Comparison of ENCODE assay signal across 27 cellular contexts in genomic region chr10:112624546-112625048, GRCh38.
"Had no signal": no experiment of that assay in that cellular context is flagged by ENCODE, and none has a peak within 500 bp of the region (broad histone marks: within the 10 kb centered on the region; RNA-seq: fewer than 3 reads in every experiment).

No MANE protein-coding gene starts in this region.

- H3K4me3 Mint-ChIP-seq: activated CD4-positive, alpha-beta memory T cell treated with anti-CD3 and anti-CD28 coated beads, Interleukin-2, amount 10 ng/mL, durations not matched to agents 7 days and 5 days; activated CD4-positive, alpha-beta T cell treated with anti-CD3 and anti-CD28 coated beads, Interleukin-2, amount 10 ng/mL, durations not matched to agents 24 days and 14 days; activated CD8-positive, alpha-beta memory T cell treated with anti-CD3 and anti-CD28 coated beads, Interleukin-2, amount 10 ng/mL, durations not matched to agents 7 days and 5 days; endodermal cell; mesothelial cell of epicardium; natural killer cell treated with Interleukin-12 subunit alpha and Interleukin-12 subunit beta and Interleukin-15 and Interleukin-18, amount 100 ng/mL, for 72 hours; stimulated activated memory B cell treated with anti-CD40 and anti-IgM and Interleukin-4, amounts not matched to agents 10 μg/mL and 1 μg/mL and 100 μg/mL, for 72 hours; type B pancreatic cell had no signal

- H3K36me3 ChIP-seq: breast epithelium, left ventricle myocardium inferior, prostate gland, right lobe of liver, stomach had no signal

- H3K4me1 ChIP-seq: breast epithelium, prostate gland, right lobe of liver had no signal

- H3K27me3 ChIP-seq: breast epithelium, right lobe of liver, stomach, testis had no signal

- H3K27ac ChIP-seq: coronary artery, epithelial cell of prostate, left ventricle myocardium inferior, right lobe of liver, testis had no signal

- H3K4me1 Mint-ChIP-seq: activated CD4-positive, alpha-beta memory T cell treated with anti-CD3 and anti-CD28 coated beads, Interleukin-2, amount 10 ng/mL, durations not matched to agents 7 days and 5 days; activated CD4-positive, alpha-beta T cell treated with anti-CD3 and anti-CD28 coated beads, Interleukin-2, amount 10 ng/mL, durations not matched to agents 24 days and 14 days; activated CD8-positive, alpha-beta memory T cell treated with anti-CD3 and anti-CD28 coated beads, Interleukin-2, amount 10 ng/mL, durations not matched to agents 7 days and 5 days; endodermal cell; stimulated activated memory B cell treated with anti-CD40 and anti-IgM and Interleukin-4, amounts not matched to agents 10 μg/mL and 1 μg/mL and 100 μg/mL, for 72 hours had no signal

- H3K27ac Mint-ChIP-seq: activated CD4-positive, alpha-beta memory T cell treated with anti-CD3 and anti-CD28 coated beads, Interleukin-2, amount 10 ng/mL, durations not matched to agents 7 days and 5 days; activated CD4-positive, alpha-beta T cell treated with anti-CD3 and anti-CD28 coated beads, Interleukin-2, amount 10 ng/mL, durations not matched to agents 24 days and 14 days; activated CD8-positive, alpha-beta memory T cell treated with anti-CD3 and anti-CD28 coated beads, Interleukin-2, amount 10 ng/mL, durations not matched to agents 7 days and 5 days; activated naive CD4-positive, alpha-beta T cell treated with anti-CD3 and anti-CD28 coated beads, Interleukin-2, amount 50 U/mL, for 72 hours; endodermal cell; mesothelial cell of epicardium; natural killer cell treated with Interleukin-12 subunit alpha and Interleukin-12 subunit beta and Interleukin-15 and Interleukin-18, amount 100 ng/mL, for 72 hours; stimulated activated memory B cell treated with anti-CD40 and anti-IgM and Interleukin-4, amounts not matched to agents 10 μg/mL and 1 μg/mL and 100 μg/mL, for 72 hours; type B pancreatic cell had no signal

- H3K36me3 Mint-ChIP-seq: activated CD8-positive, alpha-beta memory T cell treated with anti-CD3 and anti-CD28 coated beads, Interleukin-2, amount 10 ng/mL, durations not matched to agents 7 days and 5 days; natural killer cell treated with Interleukin-12 subunit alpha and Interleukin-12 subunit beta and Interleukin-15 and Interleukin-18, amount 100 ng/mL, for 72 hours had no signal

- H3K9me3 ChIP-seq: breast epithelium, left ventricle myocardium inferior, prostate gland, right lobe of liver, stomach, testis had no signal

- H3K27me3 Mint-ChIP-seq: activated CD4-positive, alpha-beta memory T cell treated with anti-CD3 and anti-CD28 coated beads, Interleukin-2, amount 10 ng/mL, durations not matched to agents 7 days and 5 days; activated CD4-positive, alpha-beta T cell treated with anti-CD3 and anti-CD28 coated beads, Interleukin-2, amount 10 ng/mL, durations not matched to agents 24 days and 14 days; activated CD8-positive, alpha-beta memory T cell treated with anti-CD3 and anti-CD28 coated beads, Interleukin-2, amount 10 ng/mL, durations not matched to agents 7 days and 5 days; natural killer cell treated with Interleukin-12 subunit alpha and Interleukin-12 subunit beta and Interleukin-15 and Interleukin-18, amount 100 ng/mL, for 72 hours; stimulated activated memory B cell treated with anti-CD40 and anti-IgM and Interleukin-4, amounts not matched to agents 10 μg/mL and 1 μg/mL and 100 μg/mL, for 72 hours; type B pancreatic cell had no signal

- ATAC-seq: activated CD4-positive, CD25-positive, alpha-beta regulatory T cell treated with anti-CD3 and anti-CD28 coated beads, Interleukin-2, amount 50 U/mL, for 24 hours; activated CD8-positive, alpha-beta memory T cell treated with anti-CD3 and anti-CD28 coated beads, Interleukin-2, amount 10 ng/mL, durations not matched to agents 7 days and 5 days; activated naive CD4-positive, alpha-beta T cell treated with anti-CD3 and anti-CD28 coated beads, Interleukin-2, amount 50 U/mL, for 72 hours; natural killer cell treated with Interleukin-12 subunit alpha and Interleukin-12 subunit beta and Interleukin-15 and Interleukin-18, amount 100 ng/mL, for 72 hours; right lobe of liver; SK-N-SH treated with all-trans-retinoic acid at 6 μM for 48 hours; stimulated activated memory B cell treated with anti-CD40 and anti-IgM and Interleukin-4, amounts not matched to agents 10 μg/mL and 1 μg/mL and 100 μg/mL, for 72 hours had no signal

- DNase-seq: activated CD4-positive, alpha-beta memory T cell treated with anti-CD3 and anti-CD28 coated beads, Interleukin-2, amount 10 ng/mL, durations not matched to agents 7 days and 5 days; activated CD4-positive, alpha-beta T cell treated with anti-CD3 and anti-CD28 coated beads, Interleukin-2, amount 10 ng/mL, durations not matched to agents 24 days and 14 days; activated CD8-positive, alpha-beta memory T cell treated with anti-CD3 and anti-CD28 coated beads, Interleukin-2, amount 10 ng/mL, durations not matched to agents 7 days and 5 days; activated gamma-delta T cell; activated T-cell treated with anti-CD3 and anti-CD28 coated beads for 4 hours; cerebellar nuclear complex; endodermal cell; glutamatergic neuron; hippocampal formation; kidney glomerular epithelial cell; left ventricle myocardium inferior; right lobe of liver; small intestine; stimulated activated CD4-positive, alpha-beta T cell treated with anti-CD3 and anti-CD28 coated beads, Interleukin-15, amount 100 ng/mL, for 24 hours; stomach; testis had no signal

- H3K9me3 Mint-ChIP-seq: activated CD4-positive, alpha-beta memory T cell treated with anti-CD3 and anti-CD28 coated beads, Interleukin-2, amount 10 ng/mL, durations not matched to agents 7 days and 5 days; activated CD4-positive, alpha-beta T cell treated with anti-CD3 and anti-CD28 coated beads, Interleukin-2, amount 10 ng/mL, durations not matched to agents 24 days and 14 days; activated naive CD4-positive, alpha-beta T cell treated with anti-CD3 and anti-CD28 coated beads, Interleukin-2, amount 50 U/mL, for 72 hours; endodermal cell; mesothelial cell of epicardium; natural killer cell treated with Interleukin-12 subunit alpha and Interleukin-12 subunit beta and Interleukin-15 and Interleukin-18, amount 100 ng/mL, for 72 hours; stimulated activated memory B cell treated with anti-CD40 and anti-IgM and Interleukin-4, amounts not matched to agents 10 μg/mL and 1 μg/mL and 100 μg/mL, for 72 hours; type B pancreatic cell had no signal

- H3K4me3 ChIP-seq: breast epithelium, coronary artery, left ventricle myocardium inferior, prostate gland, right lobe of liver, stomach, testis had no signal
